ENCODE assay signal across 1 cellular context in the genomic region with DNA sequence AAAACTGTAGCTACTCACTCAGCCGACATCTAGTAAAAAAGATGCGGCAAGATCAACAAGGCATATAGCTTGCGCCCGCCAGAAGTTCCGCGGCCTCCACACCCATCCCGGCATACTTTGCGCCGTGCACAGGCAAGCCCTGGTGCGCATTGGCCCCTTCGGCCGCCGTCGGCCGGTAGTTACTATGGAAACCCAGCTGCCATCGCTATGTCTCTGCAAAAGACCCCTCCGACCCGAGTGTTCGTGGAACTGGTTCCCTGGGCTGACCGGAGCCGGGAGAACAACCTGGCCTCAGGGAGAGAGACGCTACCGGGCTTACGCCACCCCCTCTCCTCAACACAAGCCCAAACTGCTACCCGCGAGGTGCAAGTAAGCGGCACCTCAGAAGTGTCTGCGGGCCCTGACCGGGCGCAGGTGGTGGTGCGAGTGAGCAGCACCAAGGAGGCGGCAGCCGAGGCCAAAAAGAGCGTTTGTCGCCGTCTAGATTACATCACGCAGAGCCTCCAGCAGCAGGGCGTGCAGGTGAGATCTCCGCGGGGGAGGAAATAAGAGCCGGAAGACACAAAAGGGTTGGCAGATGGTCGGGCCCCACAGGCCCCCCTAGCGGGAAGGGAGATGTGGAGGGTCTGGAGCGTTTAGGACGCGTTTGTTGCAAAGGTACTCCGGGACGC.
TF ChIP-seq lines count a peak whose summit lies in the region.

A gene with protein sequence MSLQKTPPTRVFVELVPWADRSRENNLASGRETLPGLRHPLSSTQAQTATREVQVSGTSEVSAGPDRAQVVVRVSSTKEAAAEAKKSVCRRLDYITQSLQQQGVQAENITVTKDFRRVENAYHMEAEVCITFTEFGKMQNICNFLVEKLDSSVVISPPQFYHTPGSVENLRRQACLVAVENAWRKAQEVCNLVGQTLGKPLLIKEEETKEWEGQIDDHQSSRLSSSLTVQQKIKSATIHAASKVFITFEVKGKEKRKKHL (plus strand): TSS at position 182 of the 671 bp plus-strand sequence. CDS start 26 bp downstream, at position 208.

TF ChIP-seq in K562, 482 proteins besides CTCF, POLR2A, EP300 and RAD21 (continued from another document and continues in another):
- TF ChIP-seq TAF1 (IDR thresholded peaks at IDR 0.05; ENCODE audit: control insufficient read depth, extremely low read depth, insufficient read depth, low read length, severe bottlenecking) (peak; percentile 56), ZNF444 (CRISPR knock-in tag; IDR thresholded peaks at IDR 0.05) (no peak), CHD4 (IDR thresholded peaks at IDR 0.05; ENCODE audit: insufficient read depth, insufficient replicate concordance, low read depth, low read length, poor library complexity, severe bottlenecking) (no peak), ZEB2 (IDR thresholded peaks at IDR 0.05) (peak; percentile 72; the same call in 1 of the 2 replicates), EP400 (IDR thresholded peaks at IDR 0.05) (0 out of 2 replicates have a peak, but pooled peaks have one; percentile 51), CREM (IDR thresholded peaks at IDR 0.05; ENCODE audit: low read depth) (peak; percentile 80), PHF8 (IDR thresholded peaks at IDR 0.05; ENCODE audit: borderline replicate concordance, low read length) (peak; percentile 35; the same call in 1 of the 2 replicates), ZNF766 (CRISPR knock-in tag; conservative IDR thresholded peaks at IDR 0.05) (0 out of 2 replicates have a peak, but pooled peaks have one; percentile 40), GTF2A2 (tag; IDR thresholded peaks at IDR 0.05) (no peak), RBM34 (IDR thresholded peaks at IDR 0.05; ENCODE audit: borderline replicate concordance, insufficient read depth, low read length) (no peak), NFIX (CRISPR knock-in tag; IDR thresholded peaks at IDR 0.05; ENCODE audit: low read depth) (no peak), JUND (IDR thresholded peaks at IDR 0.05; ENCODE audit: borderline replicate concordance, low read depth, low read length) (0 out of 2 replicates have a peak, but pooled peaks have one; percentile 14), JUND (tag; IDR thresholded peaks at IDR 0.05; ENCODE audit: borderline replicate concordance, low read depth, low read length) (no peak), CBX2 (IDR thresholded peaks at IDR 0.05; ENCODE audit: insufficient read depth, low read length, poor library complexity, severe bottlenecking) (no peak), PTBP1 (IDR thresholded peaks at IDR 0.05; ENCODE audit: low read depth, low read length) (no peak), ZFX (CRISPR knock-in tag; IDR thresholded peaks at IDR 0.05) (peak; percentile 58), ETV6 (IDR thresholded peaks at IDR 0.05; ENCODE audit: borderline replicate concordance in 1 of 2, low read depth in 2 of 2, low read length in 1 of 2) (no peak), ETV6 (CRISPR knock-in tag; IDR thresholded peaks at IDR 0.05; ENCODE audit: borderline replicate concordance) (no peak), ZFP30 (CRISPR knock-in tag; IDR thresholded peaks at IDR 0.05; ENCODE audit: borderline replicate concordance) (no peak), HMG20B (CRISPR knock-in tag; IDR thresholded peaks at IDR 0.05) (no peak), PYGO2 (tag; IDR thresholded peaks at IDR 0.05) (no peak), SAFB (IDR thresholded peaks at IDR 0.05; ENCODE audit: borderline replicate concordance, low read depth, low read length) (no peak), POLR3A (IDR thresholded peaks at IDR 0.05; ENCODE audit: borderline replicate concordance, extremely low read depth, insufficient read depth, insufficient read length) (no peak), CTBP1 (IDR thresholded peaks at IDR 0.05; ENCODE audit: borderline replicate concordance) (peak; percentile 44; the same call in 1 of the 2 replicates), MTA1 (IDR thresholded peaks at IDR 0.05; ENCODE audit: borderline replicate concordance) (peak; percentile 37; the same call in 1 of the 2 replicates), TGIF2 (CRISPR knock-in tag; IDR thresholded peaks at IDR 0.05) (no peak), GTF2F1 (IDR thresholded peaks at IDR 0.05; ENCODE audit: low read depth, low read length) (no peak), ZNF77 (CRISPR knock-in tag; IDR thresholded peaks at IDR 0.05) (no peak), TEAD1 (CRISPR knock-in tag; IDR thresholded peaks at IDR 0.05) (no peak), ZBTB7A (IDR thresholded peaks at IDR 0.05; ENCODE audit: borderline replicate concordance, control insufficient read depth, low read depth, low read length) (peak; percentile 63; the same call in 1 of the 2 replicates)
- TF ChIP-seq, protein P1, sequence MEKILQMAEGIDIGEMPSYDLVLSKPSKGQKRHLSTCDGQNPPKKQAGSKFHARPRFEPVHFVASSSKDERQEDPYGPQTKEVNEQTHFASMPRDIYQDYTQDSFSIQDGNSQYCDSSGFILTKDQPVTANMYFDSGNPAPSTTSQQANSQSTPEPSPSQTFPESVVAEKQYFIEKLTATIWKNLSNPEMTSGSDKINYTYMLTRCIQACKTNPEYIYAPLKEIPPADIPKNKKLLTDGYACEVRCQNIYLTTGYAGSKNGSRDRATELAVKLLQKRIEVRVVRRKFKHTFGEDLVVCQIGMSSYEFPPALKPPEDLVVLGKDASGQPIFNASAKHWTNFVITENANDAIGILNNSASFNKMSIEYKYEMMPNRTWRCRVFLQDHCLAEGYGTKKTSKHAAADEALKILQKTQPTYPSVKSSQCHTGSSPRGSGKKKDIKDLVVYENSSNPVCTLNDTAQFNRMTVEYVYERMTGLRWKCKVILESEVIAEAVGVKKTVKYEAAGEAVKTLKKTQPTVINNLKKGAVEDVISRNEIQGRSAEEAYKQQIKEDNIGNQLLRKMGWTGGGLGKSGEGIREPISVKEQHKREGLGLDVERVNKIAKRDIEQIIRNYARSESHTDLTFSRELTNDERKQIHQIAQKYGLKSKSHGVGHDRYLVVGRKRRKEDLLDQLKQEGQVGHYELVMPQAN (IDR thresholded peaks at IDR 0.05; ENCODE audit: borderline replicate concordance), result peak; percentile 66; the same call in 1 of the 2 replicates
- TF ChIP-seq, protein P2, sequence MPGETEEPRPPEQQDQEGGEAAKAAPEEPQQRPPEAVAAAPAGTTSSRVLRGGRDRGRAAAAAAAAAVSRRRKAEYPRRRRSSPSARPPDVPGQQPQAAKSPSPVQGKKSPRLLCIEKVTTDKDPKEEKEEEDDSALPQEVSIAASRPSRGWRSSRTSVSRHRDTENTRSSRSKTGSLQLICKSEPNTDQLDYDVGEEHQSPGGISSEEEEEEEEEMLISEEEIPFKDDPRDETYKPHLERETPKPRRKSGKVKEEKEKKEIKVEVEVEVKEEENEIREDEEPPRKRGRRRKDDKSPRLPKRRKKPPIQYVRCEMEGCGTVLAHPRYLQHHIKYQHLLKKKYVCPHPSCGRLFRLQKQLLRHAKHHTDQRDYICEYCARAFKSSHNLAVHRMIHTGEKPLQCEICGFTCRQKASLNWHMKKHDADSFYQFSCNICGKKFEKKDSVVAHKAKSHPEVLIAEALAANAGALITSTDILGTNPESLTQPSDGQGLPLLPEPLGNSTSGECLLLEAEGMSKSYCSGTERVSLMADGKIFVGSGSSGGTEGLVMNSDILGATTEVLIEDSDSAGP (CRISPR knock-in tag; IDR thresholded peaks at IDR 0.05), result no peak
- TF ChIP-seq, protein P3, sequence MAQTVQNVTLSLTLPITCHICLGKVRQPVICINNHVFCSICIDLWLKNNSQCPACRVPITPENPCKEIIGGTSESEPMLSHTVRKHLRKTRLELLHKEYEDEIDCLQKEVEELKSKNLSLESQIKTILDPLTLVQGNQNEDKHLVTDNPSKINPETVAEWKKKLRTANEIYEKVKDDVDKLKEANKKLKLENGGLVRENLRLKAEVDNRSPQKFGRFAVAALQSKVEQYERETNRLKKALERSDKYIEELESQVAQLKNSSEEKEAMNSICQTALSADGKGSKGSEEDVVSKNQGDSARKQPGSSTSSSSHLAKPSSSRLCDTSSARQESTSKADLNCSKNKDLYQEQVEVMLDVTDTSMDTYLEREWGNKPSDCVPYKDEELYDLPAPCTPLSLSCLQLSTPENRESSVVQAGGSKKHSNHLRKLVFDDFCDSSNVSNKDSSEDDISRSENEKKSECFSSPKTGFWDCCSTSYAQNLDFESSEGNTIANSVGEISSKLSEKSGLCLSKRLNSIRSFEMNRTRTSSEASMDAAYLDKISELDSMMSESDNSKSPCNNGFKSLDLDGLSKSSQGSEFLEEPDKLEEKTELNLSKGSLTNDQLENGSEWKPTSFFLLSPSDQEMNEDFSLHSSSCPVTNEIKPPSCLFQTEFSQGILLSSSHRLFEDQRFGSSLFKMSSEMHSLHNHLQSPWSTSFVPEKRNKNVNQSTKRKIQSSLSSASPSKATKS (CRISPR knock-in tag; IDR thresholded peaks at IDR 0.05), result no peak
- TF ChIP-seq, protein P4, sequence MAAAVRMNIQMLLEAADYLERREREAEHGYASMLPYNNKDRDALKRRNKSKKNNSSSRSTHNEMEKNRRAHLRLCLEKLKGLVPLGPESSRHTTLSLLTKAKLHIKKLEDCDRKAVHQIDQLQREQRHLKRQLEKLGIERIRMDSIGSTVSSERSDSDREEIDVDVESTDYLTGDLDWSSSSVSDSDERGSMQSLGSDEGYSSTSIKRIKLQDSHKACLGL (CRISPR knock-in tag; IDR thresholded peaks at IDR 0.05; ENCODE audit: borderline replicate concordance, poor library complexity, severe bottlenecking), result no peak
- TF ChIP-seq, protein P5, sequence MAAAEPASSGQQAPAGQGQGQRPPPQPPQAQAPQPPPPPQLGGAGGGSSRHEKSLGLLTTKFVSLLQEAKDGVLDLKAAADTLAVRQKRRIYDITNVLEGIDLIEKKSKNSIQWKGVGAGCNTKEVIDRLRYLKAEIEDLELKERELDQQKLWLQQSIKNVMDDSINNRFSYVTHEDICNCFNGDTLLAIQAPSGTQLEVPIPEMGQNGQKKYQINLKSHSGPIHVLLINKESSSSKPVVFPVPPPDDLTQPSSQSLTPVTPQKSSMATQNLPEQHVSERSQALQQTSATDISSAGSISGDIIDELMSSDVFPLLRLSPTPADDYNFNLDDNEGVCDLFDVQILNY (CRISPR knock-in tag; IDR thresholded peaks at IDR 0.05), result no peak
- TF ChIP-seq, protein P6, sequence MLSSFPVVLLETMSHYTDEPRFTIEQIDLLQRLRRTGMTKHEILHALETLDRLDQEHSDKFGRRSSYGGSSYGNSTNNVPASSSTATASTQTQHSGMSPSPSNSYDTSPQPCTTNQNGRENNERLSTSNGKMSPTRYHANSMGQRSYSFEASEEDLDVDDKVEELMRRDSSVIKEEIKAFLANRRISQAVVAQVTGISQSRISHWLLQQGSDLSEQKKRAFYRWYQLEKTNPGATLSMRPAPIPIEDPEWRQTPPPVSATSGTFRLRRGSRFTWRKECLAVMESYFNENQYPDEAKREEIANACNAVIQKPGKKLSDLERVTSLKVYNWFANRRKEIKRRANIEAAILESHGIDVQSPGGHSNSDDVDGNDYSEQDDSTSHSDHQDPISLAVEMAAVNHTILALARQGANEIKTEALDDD (IDR thresholded peaks at IDR 0.05), result no peak
- TF ChIP-seq, protein P7, sequence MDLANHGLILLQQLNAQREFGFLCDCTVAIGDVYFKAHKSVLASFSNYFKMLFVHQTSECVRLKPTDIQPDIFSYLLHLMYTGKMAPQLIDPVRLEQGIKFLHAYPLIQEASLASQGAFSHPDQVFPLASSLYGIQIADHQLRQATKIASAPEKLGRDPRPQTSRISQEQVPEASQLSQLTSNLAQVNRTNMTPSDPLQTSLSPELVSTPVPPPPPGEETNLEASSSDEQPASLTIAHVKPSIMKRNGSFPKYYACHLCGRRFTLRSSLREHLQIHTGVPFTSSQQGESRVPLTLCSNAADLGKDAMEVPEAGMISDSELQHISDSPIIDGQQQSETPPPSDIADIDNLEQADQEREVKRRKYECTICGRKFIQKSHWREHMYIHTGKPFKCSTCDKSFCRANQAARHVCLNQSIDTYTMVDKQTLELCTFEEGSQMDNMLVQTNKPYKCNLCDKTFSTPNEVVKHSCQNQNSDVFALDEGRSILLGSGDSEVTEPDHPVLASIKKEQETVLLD (IDR thresholded peaks at IDR 0.05), result no peak
- TF ChIP-seq, protein P8, sequence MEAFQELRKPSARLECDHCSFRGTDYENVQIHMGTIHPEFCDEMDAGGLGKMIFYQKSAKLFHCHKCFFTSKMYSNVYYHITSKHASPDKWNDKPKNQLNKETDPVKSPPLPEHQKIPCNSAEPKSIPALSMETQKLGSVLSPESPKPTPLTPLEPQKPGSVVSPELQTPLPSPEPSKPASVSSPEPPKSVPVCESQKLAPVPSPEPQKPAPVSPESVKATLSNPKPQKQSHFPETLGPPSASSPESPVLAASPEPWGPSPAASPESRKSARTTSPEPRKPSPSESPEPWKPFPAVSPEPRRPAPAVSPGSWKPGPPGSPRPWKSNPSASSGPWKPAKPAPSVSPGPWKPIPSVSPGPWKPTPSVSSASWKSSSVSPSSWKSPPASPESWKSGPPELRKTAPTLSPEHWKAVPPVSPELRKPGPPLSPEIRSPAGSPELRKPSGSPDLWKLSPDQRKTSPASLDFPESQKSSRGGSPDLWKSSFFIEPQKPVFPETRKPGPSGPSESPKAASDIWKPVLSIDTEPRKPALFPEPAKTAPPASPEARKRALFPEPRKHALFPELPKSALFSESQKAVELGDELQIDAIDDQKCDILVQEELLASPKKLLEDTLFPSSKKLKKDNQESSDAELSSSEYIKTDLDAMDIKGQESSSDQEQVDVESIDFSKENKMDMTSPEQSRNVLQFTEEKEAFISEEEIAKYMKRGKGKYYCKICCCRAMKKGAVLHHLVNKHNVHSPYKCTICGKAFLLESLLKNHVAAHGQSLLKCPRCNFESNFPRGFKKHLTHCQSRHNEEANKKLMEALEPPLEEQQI (IDR thresholded peaks at IDR 0.05), result no peak
- TF ChIP-seq, protein P9, sequence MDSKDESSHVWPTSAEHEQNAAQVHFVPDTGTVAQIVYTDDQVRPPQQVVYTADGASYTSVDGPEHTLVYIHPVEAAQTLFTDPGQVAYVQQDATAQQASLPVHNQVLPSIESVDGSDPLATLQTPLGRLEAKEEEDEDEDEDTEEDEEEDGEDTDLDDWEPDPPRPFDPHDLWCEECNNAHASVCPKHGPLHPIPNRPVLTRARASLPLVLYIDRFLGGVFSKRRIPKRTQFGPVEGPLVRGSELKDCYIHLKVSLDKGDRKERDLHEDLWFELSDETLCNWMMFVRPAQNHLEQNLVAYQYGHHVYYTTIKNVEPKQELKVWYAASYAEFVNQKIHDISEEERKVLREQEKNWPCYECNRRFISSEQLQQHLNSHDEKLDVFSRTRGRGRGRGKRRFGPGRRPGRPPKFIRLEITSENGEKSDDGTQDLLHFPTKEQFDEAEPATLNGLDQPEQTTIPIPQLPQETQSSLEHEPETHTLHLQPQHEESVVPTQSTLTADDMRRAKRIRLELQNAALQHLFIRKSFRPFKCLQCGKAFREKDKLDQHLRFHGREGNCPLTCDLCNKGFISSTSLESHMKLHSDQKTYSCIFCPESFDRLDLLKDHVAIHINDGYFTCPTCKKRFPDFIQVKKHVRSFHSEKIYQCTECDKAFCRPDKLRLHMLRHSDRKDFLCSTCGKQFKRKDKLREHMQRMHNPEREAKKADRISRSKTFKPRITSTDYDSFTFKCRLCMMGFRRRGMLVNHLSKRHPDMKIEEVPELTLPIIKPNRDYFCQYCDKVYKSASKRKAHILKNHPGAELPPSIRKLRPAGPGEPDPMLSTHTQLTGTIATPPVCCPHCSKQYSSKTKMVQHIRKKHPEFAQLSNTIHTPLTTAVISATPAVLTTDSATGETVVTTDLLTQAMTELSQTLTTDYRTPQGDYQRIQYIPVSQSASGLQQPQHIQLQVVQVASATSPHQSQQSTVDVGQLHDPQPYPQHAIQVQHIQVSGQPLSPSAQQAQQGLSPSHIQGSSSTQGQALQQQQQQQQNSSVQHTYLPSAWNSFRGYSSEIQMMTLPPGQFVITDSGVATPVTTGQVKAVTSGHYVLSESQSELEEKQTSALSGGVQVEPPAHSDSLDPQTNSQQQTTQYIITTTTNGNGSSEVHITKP (IDR thresholded peaks at IDR 0.05; ENCODE audit: partially characterized antibody), result peak; percentile 30
